7 cellular contexts compared by ENCODE assay signal in genomic region chr17:46385491-46385890, GRCh38. TPM values are rescaled to one million over a fixed set of nuclear protein-coding genes. Genes with fewer than 3 reads are reported as not detected.
DNase-seq lines count a peak whose midpoint lies in the region; ATAC-seq, FAIRE-seq and TF ChIP-seq lines count a peak whose summit lies in the region.
"Not testable (repeated sequence)": the region's sequence is repeated elsewhere in the genome, so short reads cannot be mapped to it uniquely, and the experiment has no call there.

No MANE protein-coding gene starts in this region.

- H3K4me2 ChIP-seq in GM12878 (ENCODE audit: control insufficient read depth, insufficient read depth), result not testable (repeated sequence)

- H3K27ac Mint-ChIP-seq in activated CD8-positive, alpha-beta T cell treated with anti-CD3 and anti-CD28 coated beads for 36 hours; stimulated activated naive B cell treated with anti-CD40 and anti-IgM and Interleukin-4, amounts not matched to agents 10 μg/mL and 1 μg/mL and 100 μg/mL, for 72 hours: not testable (repeated sequence)

- not testable (repeated sequence) for H3K4me3 Mint-ChIP-seq in activated CD8-positive, alpha-beta T cell treated with anti-CD3 and anti-CD28 coated beads for 36 hours; stimulated activated naive B cell treated with anti-CD40 and anti-IgM and Interleukin-4, amounts not matched to agents 10 μg/mL and 1 μg/mL and 100 μg/mL, for 72 hours

- CTCF ChIA-PET in activated CD8-positive, alpha-beta T cell treated with anti-CD3 and anti-CD28 coated beads for 36 hours (lab: Charles Lee); GM12878 (lab: Yijun Ruan, JAX): not testable (repeated sequence)

- H3K36me3 ChIP-seq in GM12878 (ENCODE audit: control insufficient read depth in 2 of 2, insufficient read depth in 2 of 2, low read length in 1 of 2), result not testable (repeated sequence)

- FAIRE-seq in GM18507 (lab: Jason Lieb, UNC) (peak; percentile 82), GM12878 (lab: Jason Lieb, UNC) (peak; percentile 88)

- intact Hi-C loops in activated CD8-positive, alpha-beta T cell treated with anti-CD3 and anti-CD28 coated beads for 36 hours (cut with micrococcal nuclease); GM12878 (cut with micrococcal nuclease; ENCODE audit: unreplicated experiment): not testable (repeated sequence)

- not testable (repeated sequence) for DNase-seq in GM18507 (ENCODE audit: extremely low spot score, insufficient read length, low read depth); activated CD8-positive, alpha-beta T cell treated with anti-CD3 and anti-CD28 coated beads for 36 hours; GM12878 (ENCODE audit: low read depth, low spot score); stimulated activated naive B cell treated with anti-CD40 and anti-IgM and Interleukin-4, amounts not matched to agents 10 μg/mL and 1 μg/mL and 100 μg/mL, for 72 hours

- not testable (repeated sequence) for H3K9me3 Mint-ChIP-seq in activated CD8-positive, alpha-beta T cell treated with anti-CD3 and anti-CD28 coated beads for 36 hours; stimulated activated naive B cell treated with anti-CD40 and anti-IgM and Interleukin-4, amounts not matched to agents 10 μg/mL and 1 μg/mL and 100 μg/mL, for 72 hours

- TF ChIP-seq CTCF in activated CD8-positive, alpha-beta T cell treated with anti-CD3 and anti-CD28 coated beads for 36 hours (IDR thresholded peaks at IDR 0.05); GM12878 (IDR thresholded peaks at IDR 0.05 in 2 of 3, conservative IDR thresholded peaks at IDR 0.05 in 1 of 3; ENCODE audit: control insufficient read depth in 2 of 3, extremely low read depth in 1 of 3, insufficient read depth in 1 of 3, low read depth in 3 of 3, low read length in 3 of 3): not testable (repeated sequence)

- not testable (repeated sequence) for TF ChIP-seq POLR2A in GM12878 (IDR thresholded peaks at IDR 0.05; ENCODE audit: low read depth, low read length)

- ATAC-seq in GM21528 (IDR thresholded peaks at IDR 0.05; ENCODE audit: low FRiP score, unreplicated experiment), result peak; percentile 77
- peak; percentile 45 for ATAC-seq in HG02973 (IDR thresholded peaks at IDR 0.05; ENCODE audit: unreplicated experiment)
- ATAC-seq in HG03565 (IDR thresholded peaks at IDR 0.05; ENCODE audit: unreplicated experiment), result peak; percentile 57
- ATAC-seq in activated CD8-positive, alpha-beta T cell treated with anti-CD3 and anti-CD28 coated beads for 36 hours, result peak; percentile 41
- ATAC-seq in GM12878, result peak; percentile 72
- peak; percentile 84 to 88 for ATAC-seq in stimulated activated naive B cell treated with anti-CD40 and anti-IgM and Interleukin-4, amounts not matched to agents 10 μg/mL and 1 μg/mL and 100 μg/mL, for 72 hours (replicated peaks)

- not testable (repeated sequence) for H3K79me2 ChIP-seq in GM12878 (ENCODE audit: control insufficient read depth, insufficient read depth, low read length)

- not testable (repeated sequence) for H3K4me1 Mint-ChIP-seq in activated CD8-positive, alpha-beta T cell treated with anti-CD3 and anti-CD28 coated beads for 36 hours (ENCODE audit: low read depth); stimulated activated naive B cell treated with anti-CD40 and anti-IgM and Interleukin-4, amounts not matched to agents 10 μg/mL and 1 μg/mL and 100 μg/mL, for 72 hours

- in situ Hi-C loops in GM12878 (cut with MboI), result not testable (repeated sequence)

- H3K4me1 ChIP-seq in GM12878 (ENCODE audit: control insufficient read depth, insufficient read depth, low read length), result not testable (repeated sequence)

- not testable (repeated sequence) for H3K27me3 Mint-ChIP-seq in activated CD8-positive, alpha-beta T cell treated with anti-CD3 and anti-CD28 coated beads for 36 hours; stimulated activated naive B cell treated with anti-CD40 and anti-IgM and Interleukin-4, amounts not matched to agents 10 μg/mL and 1 μg/mL and 100 μg/mL, for 72 hours

- not testable (repeated sequence) for H2AFZ ChIP-seq in GM12878 (ENCODE audit: control insufficient read depth, low read depth, low read length)

- H3K4me3 ChIP-seq in GM12878, result not testable (repeated sequence)

- POLR2A ChIA-PET in activated CD8-positive, alpha-beta T cell treated with anti-CD3 and anti-CD28 coated beads for 36 hours (lab: Charles Lee); GM12878 (lab: Charles Lee): not testable (repeated sequence)

- H3K27me3 ChIP-seq in GM12878 (replicated peaks in 1 of 2; ENCODE audit: control insufficient read depth in 2 of 2, insufficient read depth in 2 of 2, low read length in 1 of 2), result not testable (repeated sequence)

- not testable (repeated sequence) for H3K9ac ChIP-seq in GM12878 (ENCODE audit: control insufficient read depth, insufficient read depth, low read length)

- not testable (repeated sequence) for H3K27ac ChIP-seq in GM12878 (ENCODE audit: control insufficient read depth, insufficient read depth)

- H3K9me3 ChIP-seq in GM12878 (replicated peaks; ENCODE audit: control insufficient read depth, insufficient read depth, low read length), result not testable (repeated sequence)

- not testable (repeated sequence) for H4K20me1 ChIP-seq in GM12878 (ENCODE audit: control insufficient read depth, insufficient read depth)

- RAD21 ChIA-PET in GM12878 (lab: Charles Lee; ENCODE audit: unreplicated experiment), result not testable (repeated sequence)

- TF ChIP-seq RAD21 in GM12878 (IDR thresholded peaks at IDR 0.05; ENCODE audit: insufficient read depth, low read depth, low read length), result not testable (repeated sequence)

- TF ChIP-seq EP300 in GM12878 (IDR thresholded peaks at IDR 0.05; ENCODE audit: borderline replicate concordance in 1 of 2, control insufficient read depth in 1 of 2, low read depth in 2 of 2, low read length in 2 of 2), result not testable (repeated sequence)

- BruUV-seq in GM12878 (replicated peaks; lab: Mats Ljungman, UMichigan), result not testable (repeated sequence)

- SMC1A ChIA-PET in GM12878 (lab: Charles Lee; ENCODE audit: uncharacterized antibody, unreplicated experiment), result not testable (repeated sequence)

- not testable (repeated sequence) for H3K36me3 Mint-ChIP-seq in activated CD8-positive, alpha-beta T cell treated with anti-CD3 and anti-CD28 coated beads for 36 hours (ENCODE audit: low read depth); stimulated activated naive B cell treated with anti-CD40 and anti-IgM and Interleukin-4, amounts not matched to agents 10 μg/mL and 1 μg/mL and 100 μg/mL, for 72 hours

RNA-seq across cellular contexts. Expression of gene ARL17B, which starts 23.9 kb away (rescaled TPM):
- total RNA-seq in activated CD8-positive, alpha-beta T cell treated with anti-CD3 and anti-CD28 coated beads for 36 hours, result 10 to 100 TPM; 40.3 to 41.4 TPM
- 71.6 and 76.4 TPM in 2 replicates for total RNA-seq in GM12878 (2013; cell fraction: nucleolus; rRNA removed)
- total RNA-seq in GM12878 (2014; rRNA removed), result 5.8 and 6.0 TPM in 2 replicates
- total RNA-seq in GM12878 (2014; rRNA removed; fragmentation: Illumina TruSeq; extraction: Trizol), result 7.2 and 8.2 TPM in 2 replicates
- total RNA-seq in GM12878 (2021), result 15.3 and 17.2 TPM in 2 replicates
- polyA plus RNA-seq in GM12878 (2011; ENCODE audit: low read depth), result 4.1 TPM
- 9.3 and 11.0 TPM in 2 replicates for polyA plus RNA-seq in GM12878 (2011; rRNA removed)
- polyA plus RNA-seq in GM12878 (2011; cell fraction: cytosol; rRNA removed), result 2.8 and 3.6 TPM in 2 replicates
- polyA plus RNA-seq in GM12878 (2011; cell fraction: nucleus; rRNA removed), result 19.3 and 25.5 TPM in 2 replicates
- polyA plus RNA-seq in GM12878 (2012), result 4.8 and 6.5 TPM in 2 replicates
- polyA plus RNA-seq in GM12878 (2014; fragmentation: Illumina TruSeq; extraction: Trizol), result 6.7 and 7.4 TPM in 2 replicates
- polyA plus RNA-seq in GM12878 (2014; fragmentation: Nextera tagmentation; extraction: Ambion mirVana), result 10 to 100 TPM; 23.3 to 23.6 TPM
- 9.5 and 13.1 TPM in 2 replicates for polyA plus RNA-seq in GM12878 (2014; rRNA removed)
- 10 to 100 TPM; 24.8 to 25.1 TPM for polyA plus RNA-seq in GM12878 (2016; fragmentation: Nextera tagmentation; extraction: Ambion mirVana)
- polyA minus RNA-seq in GM12878 (2011; rRNA and poly(A)+ RNA removed), result 8.4 and 10.4 TPM in 2 replicates
- polyA minus RNA-seq in GM12878 (2011; cell fraction: cytosol; rRNA and poly(A)+ RNA removed), result 1.8 and 5.2 TPM in 2 replicates
- 8.6 and 18.2 TPM in 2 replicates for polyA minus RNA-seq in GM12878 (2011; cell fraction: nucleus; rRNA and poly(A)+ RNA removed)
